ENCODE assay signal across 15 cellular contexts in the genomic region with DNA sequence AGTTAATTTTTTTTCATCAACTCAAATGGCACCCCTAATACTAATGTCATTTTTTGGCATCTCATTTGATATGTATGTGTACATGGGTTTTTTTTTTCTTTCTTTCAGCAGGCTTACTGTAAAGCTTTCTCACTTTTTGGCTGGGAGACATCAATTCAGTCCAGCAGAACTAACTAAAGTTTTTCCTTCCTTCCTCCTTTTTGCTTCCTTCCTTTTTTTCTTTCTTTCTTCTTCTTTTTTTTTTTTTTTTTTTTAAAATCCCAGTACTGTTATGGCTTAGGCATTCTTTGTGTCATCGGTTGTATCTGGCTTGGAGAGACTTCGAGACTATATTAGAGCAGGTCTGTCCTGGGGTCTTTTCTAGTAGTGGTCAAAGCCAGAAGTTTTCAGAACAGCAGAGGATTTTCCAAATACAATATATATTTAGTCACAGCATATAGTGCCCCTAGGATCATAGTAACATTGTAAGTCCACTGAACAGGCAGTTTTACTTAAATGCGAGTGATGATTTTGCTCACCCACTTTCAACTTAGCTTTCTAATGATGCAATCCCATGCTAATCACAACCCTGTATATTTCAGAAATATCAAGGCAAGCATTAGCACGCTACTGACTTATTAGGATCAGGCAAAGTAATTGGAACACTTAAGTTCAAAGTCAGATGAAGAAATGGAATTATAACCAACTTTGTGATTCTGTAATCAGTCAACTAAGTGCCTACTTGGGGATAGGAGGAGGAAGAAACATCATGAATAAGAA.
"Had no signal": no experiment of that assay in that cellular context is flagged by ENCODE, and none has a peak within 500 bp of the region (broad histone marks: within the 10 kb centered on the region; RNA-seq: fewer than 3 reads in every experiment).

No MANE protein-coding gene starts in this region.

- H3K27ac ChIP-seq: esophagus squamous epithelium, foreskin keratinocyte, heart left ventricle, testis had no signal

- H3K4me3 Mint-ChIP-seq: activated naive CD4-positive, alpha-beta T cell treated with anti-CD3 and anti-CD28 coated beads, Interleukin-2, amount 50 U/mL, for 24 hours; stimulated activated naive CD8-positive, alpha-beta T cell treated with anti-CD3 and anti-CD28 coated beads, Interleukin-15, amount 100 ng/mL, for 72 hours; T-helper 17 cell had no signal

- H3K9me3 ChIP-seq: esophagus squamous epithelium, heart left ventricle, testis had no signal

- H3K36me3 ChIP-seq: esophagus squamous epithelium, heart left ventricle had no signal

- H3K27me3 ChIP-seq: testis had no signal

- FAIRE-seq: TTC549 had no signal

- H3K4me1 ChIP-seq: testis had no signal

- ATAC-seq: foreskin keratinocyte; heart left ventricle; stimulated activated naive CD8-positive, alpha-beta T cell treated with anti-CD3 and anti-CD28 coated beads, Interleukin-15, amount 100 ng/mL, for 72 hours; T-helper 17 cell had no signal

- DNase-seq: activated CD4-positive, alpha-beta T cell treated with anti-CD3 and anti-CD28 coated beads, Interleukin-2, amount 50 U/mL, for 1 hour; activated CD4-positive, CD25-positive, alpha-beta regulatory T cell; activated effector memory CD4-positive, alpha-beta T cell treated with Interleukin-2 at 50 U/mL for 16 hours; activated T-cell treated with anti-CD3 and anti-CD28 coated beads for 4 hours; amniotic stem cell; esophagus squamous epithelium; foreskin keratinocyte; heart left ventricle; retina; stimulated activated CD4-positive, alpha-beta T cell treated with anti-CD3 and anti-CD28 coated beads, Interleukin-4, amount 100 ng/mL, for 4 hours; stimulated activated naive CD8-positive, alpha-beta T cell treated with anti-CD3 and anti-CD28 coated beads, Interleukin-15, amount 100 ng/mL, for 72 hours; T-helper 17 cell; testis had no signal

- H3K4me3 ChIP-seq: esophagus squamous epithelium, heart left ventricle, testis had no signal

- H3K27ac Mint-ChIP-seq: activated naive CD4-positive, alpha-beta T cell treated with anti-CD3 and anti-CD28 coated beads, Interleukin-2, amount 50 U/mL, for 24 hours; stimulated activated naive CD8-positive, alpha-beta T cell treated with anti-CD3 and anti-CD28 coated beads, Interleukin-15, amount 100 ng/mL, for 72 hours; T-helper 17 cell had no signal

- H3K9me3 Mint-ChIP-seq: activated naive CD4-positive, alpha-beta T cell treated with anti-CD3 and anti-CD28 coated beads, Interleukin-2, amount 50 U/mL, for 24 hours; stimulated activated naive CD8-positive, alpha-beta T cell treated with anti-CD3 and anti-CD28 coated beads, Interleukin-15, amount 100 ng/mL, for 72 hours had no signal
